18 cellular contexts compared by ENCODE assay signal in the genomic region with DNA sequence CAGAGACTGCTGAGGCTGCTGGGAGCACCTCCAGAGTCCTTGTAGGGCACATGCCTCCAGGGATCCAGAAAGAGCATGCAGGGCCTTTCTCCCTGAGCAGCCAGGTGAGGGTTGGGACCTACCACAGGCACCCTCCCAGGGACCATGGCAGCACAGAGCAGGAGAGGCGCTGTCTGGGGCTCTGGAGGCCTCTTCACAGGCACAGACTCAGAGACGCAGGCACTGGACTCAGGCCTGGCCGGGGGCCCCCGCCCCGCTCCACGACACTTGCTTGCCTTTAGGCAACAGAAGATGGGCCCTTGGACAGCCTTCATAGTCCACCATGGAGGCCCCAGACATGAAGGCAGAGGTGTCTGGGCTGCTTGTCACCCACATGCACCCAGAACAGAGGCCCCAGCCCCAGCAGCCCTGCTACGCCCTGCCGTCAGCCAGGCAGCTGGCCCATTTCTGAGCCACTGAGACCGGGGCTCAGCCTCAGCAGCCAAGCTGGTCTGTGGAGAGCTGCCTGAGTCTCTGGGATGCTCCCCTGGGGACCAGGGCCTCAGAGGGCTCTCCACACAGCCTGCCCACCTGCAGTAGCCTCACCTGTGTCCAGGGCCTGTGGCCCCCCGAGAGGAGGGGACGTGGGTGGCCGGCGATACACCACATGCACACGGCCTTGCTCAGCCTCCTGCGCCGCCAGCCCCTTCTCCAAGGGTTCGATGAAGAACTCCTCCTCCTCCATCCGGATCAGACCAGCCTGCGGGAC.
DNase-seq lines count a peak whose midpoint lies in the region; ATAC-seq and TF ChIP-seq lines count a peak whose summit lies in the region.
"Had no signal": no experiment of that assay in that cellular context is flagged by ENCODE, and none has a peak within 500 bp of the region (broad histone marks: within the 10 kb centered on the region; RNA-seq: fewer than 3 reads in every experiment).

No MANE protein-coding gene starts in this region.

- POLR2A ChIA-PET in activated naive CD8-positive, alpha-beta T cell treated with anti-CD3 and anti-CD28 coated beads, Interleukin-2, amount 10 ng/mL, durations not matched to agents 7 days and 5 days (lab: Charles Lee) = no interaction called here

- peak overlapping the region; percentile 99 for H3K27ac ChIP-seq in osteoblast (ENCODE audit: low read depth, low read length)
- H3K27ac ChIP-seq in vagina = peak overlapping the region; percentile 87
- H3K27ac ChIP-seq: A549 had no signal

- H2AFZ ChIP-seq in osteoblast (ENCODE audit: low read length) = no peak overlapping the region

- H3K4me3 Mint-ChIP-seq in activated naive CD8-positive, alpha-beta T cell treated with anti-CD3 and anti-CD28 coated beads, Interleukin-2, amount 10 ng/mL, durations not matched to agents 7 days and 5 days = no peak overlapping the region
- H3K4me3 Mint-ChIP-seq in activated naive CD8-positive, alpha-beta T cell treated with anti-CD3 and anti-CD28 coated beads for 36 hours = no peak overlapping the region
- H3K4me3 Mint-ChIP-seq: activated CD4-positive, alpha-beta memory T cell treated with anti-CD3 and anti-CD28 coated beads for 36 hours; activated T-cell treated with anti-CD3 and anti-CD28 coated beads, Interleukin-2, amount 50 U/mL, for 72 hours; CD4-positive, alpha-beta T cell had no signal

- no peak for TF ChIP-seq CTCF in osteoblast (IDR thresholded peaks at IDR 0.05; ENCODE audit: extremely low read depth, low read depth, low read length)
- TF ChIP-seq CTCF in vagina (IDR thresholded peaks at IDR 0.05) = no peak

- H3K9me3 Mint-ChIP-seq in activated naive CD8-positive, alpha-beta T cell treated with anti-CD3 and anti-CD28 coated beads, Interleukin-2, amount 10 ng/mL, durations not matched to agents 7 days and 5 days = no peaks in the 10 kb centered on the region
- no peaks in the 10 kb centered on the region for H3K9me3 Mint-ChIP-seq in activated naive CD8-positive, alpha-beta T cell treated with anti-CD3 and anti-CD28 coated beads for 36 hours
- H3K9me3 Mint-ChIP-seq: activated CD4-positive, alpha-beta memory T cell treated with anti-CD3 and anti-CD28 coated beads for 36 hours; activated T-cell treated with anti-CD3 and anti-CD28 coated beads, Interleukin-2, amount 50 U/mL, for 72 hours; CD4-positive, alpha-beta T cell had no signal

- no peaks in the 10 kb centered on the region for H3K27me3 Mint-ChIP-seq in activated naive CD8-positive, alpha-beta T cell treated with anti-CD3 and anti-CD28 coated beads, Interleukin-2, amount 10 ng/mL, durations not matched to agents 7 days and 5 days
- H3K27me3 Mint-ChIP-seq in activated naive CD8-positive, alpha-beta T cell treated with anti-CD3 and anti-CD28 coated beads for 36 hours = no peaks in the 10 kb centered on the region
- H3K27me3 Mint-ChIP-seq: activated CD4-positive, alpha-beta memory T cell treated with anti-CD3 and anti-CD28 coated beads for 36 hours; CD4-positive, alpha-beta T cell had no signal

- H3K4me2 ChIP-seq in osteoblast (ENCODE audit: insufficient read depth, low read length) = no peak overlapping the region
- H3K4me2 ChIP-seq: A549 had no signal

- no peaks in the 10 kb centered on the region for H3K4me1 Mint-ChIP-seq in activated naive CD8-positive, alpha-beta T cell treated with anti-CD3 and anti-CD28 coated beads, Interleukin-2, amount 10 ng/mL, durations not matched to agents 7 days and 5 days
- no peaks in the 10 kb centered on the region for H3K4me1 Mint-ChIP-seq in activated naive CD8-positive, alpha-beta T cell treated with anti-CD3 and anti-CD28 coated beads for 36 hours

- H3K4me1 ChIP-seq in osteoblast (ENCODE audit: insufficient read depth, low read length) = peaks cover 85% of the 10 kb centered on the region
- H3K4me1 ChIP-seq in vagina = peaks cover 90% of the 10 kb centered on the region
- H3K4me1 ChIP-seq: A549 had no signal

- H3K4me3 ChIP-seq in osteoblast (ENCODE audit: insufficient read depth, low read length) = no peak overlapping the region
- H3K4me3 ChIP-seq in vagina = no peak overlapping the region
- H3K4me3 ChIP-seq: A549 had no signal

- H3K36me3 ChIP-seq in osteoblast (ENCODE audit: insufficient read depth, low read length) = peaks cover 26% of the 10 kb centered on the region
- H3K36me3 ChIP-seq in vagina = no peaks in the 10 kb centered on the region

- intact Hi-C loops in left cardiac atrium (cut with DNase I) = no loop called here
- intact Hi-C loops in vagina (cut with DNase I) = loop anchor here (5.0 kb wide), 1 partner anchor 70 kb away; no protein-coding TSS in a partner anchor

- H3K9me3 ChIP-seq in osteoblast (ENCODE audit: low read depth, low read length) (no peaks in the 10 kb centered on the region), vagina (no peaks in the 10 kb centered on the region)

- H3K27me3 ChIP-seq in osteoblast (ENCODE audit: insufficient read depth, low read length) (no peaks in the 10 kb centered on the region), vagina (no peaks in the 10 kb centered on the region)

- no peak overlapping the region for H3K27ac Mint-ChIP-seq in activated naive CD8-positive, alpha-beta T cell treated with anti-CD3 and anti-CD28 coated beads, Interleukin-2, amount 10 ng/mL, durations not matched to agents 7 days and 5 days
- no peak overlapping the region for H3K27ac Mint-ChIP-seq in activated naive CD8-positive, alpha-beta T cell treated with anti-CD3 and anti-CD28 coated beads for 36 hours
- H3K27ac Mint-ChIP-seq: activated CD4-positive, alpha-beta memory T cell treated with anti-CD3 and anti-CD28 coated beads for 36 hours; activated T-cell treated with anti-CD3 and anti-CD28 coated beads, Interleukin-2, amount 50 U/mL, for 72 hours; CD4-positive, alpha-beta T cell had no signal

- no peak for TF ChIP-seq POLR2A in vagina (IDR thresholded peaks at IDR 0.05)

- peak; percentile 15 for DNase-seq in activated naive CD8-positive, alpha-beta T cell treated with anti-CD3 and anti-CD28 coated beads, Interleukin-2, amount 10 ng/mL, durations not matched to agents 7 days and 5 days
- DNase-seq in activated naive CD8-positive, alpha-beta T cell treated with anti-CD3 and anti-CD28 coated beads for 36 hours = no peak
- DNase-seq in left cardiac atrium (peak; percentile 21), osteoblast (ENCODE audit: insufficient read length, low spot score, missing footprints) (peak; percentile 72), vagina (ENCODE audit: extremely low spot score in 2 of 2) (no peak), nucleus accumbens (lab: John Stamatoyannopoulos, UW) (no peak), NCI-H2081 (lab: John Stamatoyannopoulos, UW) (no peak), COR-L47 (lab: John Stamatoyannopoulos, UW) (no peak)
- DNase-seq: activated CD4-positive, alpha-beta memory T cell treated with anti-CD3 and anti-CD28 coated beads for 36 hours; activated T-cell treated with anti-CD3 and anti-CD28 coated beads, Interleukin-2, amount 50 U/mL, for 72 hours; amniotic stem cell; CD4-positive, alpha-beta T cell; DMS79; NCI-H1105 treated with DMSO at 0.1 percent for 48 hours; NCI-H774; small intestine had no signal

- H3K36me3 Mint-ChIP-seq in activated naive CD8-positive, alpha-beta T cell treated with anti-CD3 and anti-CD28 coated beads, Interleukin-2, amount 10 ng/mL, durations not matched to agents 7 days and 5 days = no peaks in the 10 kb centered on the region
- H3K36me3 Mint-ChIP-seq in activated naive CD8-positive, alpha-beta T cell treated with anti-CD3 and anti-CD28 coated beads for 36 hours = no peaks in the 10 kb centered on the region
- H3K36me3 Mint-ChIP-seq: activated CD4-positive, alpha-beta memory T cell treated with anti-CD3 and anti-CD28 coated beads for 36 hours had no signal

- no peak for ATAC-seq in activated naive CD8-positive, alpha-beta T cell treated with anti-CD3 and anti-CD28 coated beads, Interleukin-2, amount 10 ng/mL, durations not matched to agents 7 days and 5 days (ENCODE audit: low read depth)
- no peak for ATAC-seq in left cardiac atrium
- ATAC-seq: A549; activated T-cell treated with anti-CD3 and anti-CD28 coated beads, Interleukin-2, amount 50 U/mL, for 72 hours; Panc1 had no signal

- H4K20me1 ChIP-seq in osteoblast (ENCODE audit: insufficient read depth, low read length) = no peaks in the 10 kb centered on the region

- peaks cover 95% of the 10 kb centered on the region for H3K79me2 ChIP-seq in osteoblast (ENCODE audit: insufficient read depth, low read length)

Comparison
In these comparisons a context has a peak if more than half of its experiments do, and no peak if none do; other contexts are left out.
1. DNase-seq: peak in activated naive CD8-positive, alpha-beta T cell treated with anti-CD3 and anti-CD28 coated beads, Interleukin-2, amount 10 ng/mL, durations not matched to agents 7 days and 5 days (single experiment), left cardiac atrium (single experiment) and osteoblast (single experiment); none in activated naive CD8-positive, alpha-beta T cell treated with anti-CD3 and anti-CD28 coated beads for 36 hours (single experiment), vagina (0 of 2), nucleus accumbens (0 of 56), NCI-H2081 (0 of 2) and COR-L47 (single experiment).